In genomic region chr11:69920500-69921428, GRCh38 we compare ENCODE assay signal across 18 cellular contexts.
A peak's percentile ranks its signal among the peaks of the same experiment; 100 is the strongest.
DNase-seq lines count a peak whose midpoint lies in the region; ATAC-seq and TF ChIP-seq lines count a peak whose summit lies in the region.
"Had no signal": no experiment of that assay in that cellular context is flagged by ENCODE, and none has a peak within 500 bp of the region (broad histone marks: within the 10 kb centered on the region; RNA-seq: fewer than 3 reads in every experiment).

No MANE protein-coding gene starts in this region.

- no peak overlapping the region for H2AFZ ChIP-seq in neuronal stem cell (ENCODE audit: low read length)

- H3K4ac ChIP-seq in neuronal stem cell (ENCODE audit: low read length) = no peak overlapping the region

- H2BK12ac ChIP-seq in neuronal stem cell (ENCODE audit: low read length) = no peak overlapping the region

- no peak overlapping the region for H4K91ac ChIP-seq in neuronal stem cell (ENCODE audit: low read depth, low read length, poor library complexity)

- H3K18ac ChIP-seq in neuronal stem cell (ENCODE audit: low read length) = peak overlapping the region; percentile 61

- H3K4me2 ChIP-seq in neuronal stem cell (ENCODE audit: insufficient read depth, low read length, poor library complexity, severe bottlenecking) = no peak overlapping the region

- no peak overlapping the region for H3K4me3 Mint-ChIP-seq in endodermal cell
- H3K4me3 Mint-ChIP-seq in activated CD4-positive, alpha-beta T cell treated with anti-CD3 and anti-CD28 coated beads, Interleukin-2, amount 10 ng/mL, durations not matched to agents 7 days and 5 days = no peak overlapping the region
- H3K4me3 Mint-ChIP-seq in activated CD4-positive, alpha-beta memory T cell treated with anti-CD3 and anti-CD28 coated beads, Interleukin-2, amount 10 ng/mL, durations not matched to agents 7 days and 5 days = no peak overlapping the region
- H3K4me3 Mint-ChIP-seq: CD4-positive, alpha-beta T cell had no signal

- no peaks in the 10 kb centered on the region for H3K9me3 ChIP-seq in endodermal cell (ENCODE audit: control insufficient read depth, low read length)
- H3K9me3 ChIP-seq in neuronal stem cell (replicated peaks in 1 of 2; ENCODE audit: control insufficient read depth in 2 of 2, insufficient read depth in 1 of 2, low read depth in 1 of 2, low read length in 2 of 2) = no peaks in the 10 kb centered on the region
- H3K9me3 ChIP-seq: esophagus squamous epithelium had no signal

- POLR2A ChIA-PET in activated CD4-positive, alpha-beta T cell treated with anti-CD3 and anti-CD28 coated beads, Interleukin-2, amount 10 ng/mL, durations not matched to agents 7 days and 5 days (lab: Charles Lee) = no interaction called here
- POLR2A ChIA-PET in activated CD4-positive, alpha-beta memory T cell treated with anti-CD3 and anti-CD28 coated beads, Interleukin-2, amount 10 ng/mL, durations not matched to agents 7 days and 5 days (lab: Charles Lee) = no interaction called here

- no peak overlapping the region for H3K27ac Mint-ChIP-seq in endodermal cell
- no peak overlapping the region for H3K27ac Mint-ChIP-seq in activated CD4-positive, alpha-beta T cell treated with anti-CD3 and anti-CD28 coated beads, Interleukin-2, amount 10 ng/mL, durations not matched to agents 7 days and 5 days
- H3K27ac Mint-ChIP-seq in activated CD4-positive, alpha-beta memory T cell treated with anti-CD3 and anti-CD28 coated beads, Interleukin-2, amount 10 ng/mL, durations not matched to agents 7 days and 5 days = no peak overlapping the region
- H3K27ac Mint-ChIP-seq: CD4-positive, alpha-beta T cell had no signal

- no peaks in the 10 kb centered on the region for H3K36me3 Mint-ChIP-seq in endodermal cell (ENCODE audit: low read depth)
- no peaks in the 10 kb centered on the region for H3K36me3 Mint-ChIP-seq in activated CD4-positive, alpha-beta T cell treated with anti-CD3 and anti-CD28 coated beads, Interleukin-2, amount 10 ng/mL, durations not matched to agents 7 days and 5 days (ENCODE audit: low read depth)
- no peaks in the 10 kb centered on the region for H3K36me3 Mint-ChIP-seq in activated CD4-positive, alpha-beta memory T cell treated with anti-CD3 and anti-CD28 coated beads, Interleukin-2, amount 10 ng/mL, durations not matched to agents 7 days and 5 days (ENCODE audit: low read depth)

- no peak overlapping the region for H4K8ac ChIP-seq in neuronal stem cell (ENCODE audit: low read depth, low read length)

- DNase-seq in cardiac septum (ENCODE audit: low spot score) = peak; percentile 70
- DNase-seq in Right ventricle myocardium inferior (ENCODE audit: missing footprints) = no peak
- peak; percentile 51 for DNase-seq in endodermal cell
- DNase-seq in neuronal stem cell (ENCODE audit: low spot score) = no peak
- DNase-seq in activated CD4-positive, alpha-beta T cell treated with anti-CD3 and anti-CD28 coated beads, Interleukin-2, amount 10 ng/mL, durations not matched to agents 7 days and 5 days = no peak
- no peak for DNase-seq in GM19240 (ENCODE audit: insufficient read length, low spot score)
- DNase-seq in activated CD4-positive, alpha-beta memory T cell treated with anti-CD3 and anti-CD28 coated beads, Interleukin-2, amount 10 ng/mL, durations not matched to agents 7 days and 5 days = no peak
- DNase-seq: activated gamma-delta T cell treated with Interleukin-2 at 50 U/mL for 16 hours; effector CD8-positive, alpha-beta T cell; esophagus squamous epithelium; NCI-H1092; NCI-H2029; NCI-H446; nucleus accumbens; T-helper 9 cell had no signal

- H3K4me1 Mint-ChIP-seq in endodermal cell = no peaks in the 10 kb centered on the region
- peaks cover 2% of the 10 kb centered on the region for H3K4me1 Mint-ChIP-seq in activated CD4-positive, alpha-beta T cell treated with anti-CD3 and anti-CD28 coated beads, Interleukin-2, amount 10 ng/mL, durations not matched to agents 7 days and 5 days
- H3K4me1 Mint-ChIP-seq in activated CD4-positive, alpha-beta memory T cell treated with anti-CD3 and anti-CD28 coated beads, Interleukin-2, amount 10 ng/mL, durations not matched to agents 7 days and 5 days = peaks cover 2% of the 10 kb centered on the region

- no peak overlapping the region for H2BK120ac ChIP-seq in neuronal stem cell (ENCODE audit: low read depth, low read length)

- no peak overlapping the region for H3K4me3 ChIP-seq in endodermal cell (ENCODE audit: low read length)
- H3K4me3 ChIP-seq in neuronal stem cell (ENCODE audit: low read length in 2 of 2) = no peak overlapping the region
- H3K4me3 ChIP-seq: esophagus squamous epithelium had no signal

- H3K27me3 ChIP-seq in endodermal cell (ENCODE audit: control insufficient read depth, insufficient read depth, low read length, poor library complexity, severe bottlenecking) = peaks cover 20% of the 10 kb centered on the region
- H3K27me3 ChIP-seq in neuronal stem cell (ENCODE audit: control insufficient read depth in 3 of 3, insufficient read depth in 3 of 3, low read depth in 1 of 3, low read length in 3 of 3) = peaks cover 0 to 19% (median 19%) of the 10 kb centered on the region in 3 experiments

- H3K79me1 ChIP-seq in neuronal stem cell (ENCODE audit: low read depth, low read length) = no peaks in the 10 kb centered on the region

- 86 to 90% methylated on average over 6 to 18 of the region's 18 CpGs for whole genome bisulfite sequencing in endodermal cell (ENCODE audit: insufficient coverage in 1 of 2, insufficient read length in 1 of 2), 2 experiments
- no CpG with 5 or more reads among the region's 18 CpGs for WGBS in neuronal stem cell (ENCODE audit: extremely low coverage in 2 of 2, insufficient read length in 2 of 2, insufficient replicate concordance in 1 of 2), 2 donors

- ATAC-seq in Right ventricle myocardium inferior = no peak
- ATAC-seq: activated CD4-positive, CD25-positive, alpha-beta regulatory T cell treated with anti-CD3 and anti-CD28 coated beads, Interleukin-2, amount 50 U/mL, for 24 hours; HCT116 had no signal

- no peaks in the 10 kb centered on the region for H3K9me3 Mint-ChIP-seq in endodermal cell
- no peaks in the 10 kb centered on the region for H3K9me3 Mint-ChIP-seq in activated CD4-positive, alpha-beta T cell treated with anti-CD3 and anti-CD28 coated beads, Interleukin-2, amount 10 ng/mL, durations not matched to agents 7 days and 5 days
- no peaks in the 10 kb centered on the region for H3K9me3 Mint-ChIP-seq in activated CD4-positive, alpha-beta memory T cell treated with anti-CD3 and anti-CD28 coated beads, Interleukin-2, amount 10 ng/mL, durations not matched to agents 7 days and 5 days
- H3K9me3 Mint-ChIP-seq: CD4-positive, alpha-beta T cell had no signal

- TF ChIP-seq CTCF in endodermal cell (conservative IDR thresholded peaks at IDR 0.05) = no peak

- H3K9ac ChIP-seq in endodermal cell (ENCODE audit: extremely low read depth, low read length, poor library complexity, severe bottlenecking) = no peak overlapping the region
- H3K9ac ChIP-seq in neuronal stem cell (ENCODE audit: low read depth, low read length, poor library complexity) = no peak overlapping the region

- peak overlapping the region; percentile 49 for H3K23ac ChIP-seq in neuronal stem cell (ENCODE audit: low read depth, low read length, poor library complexity)

- intact Hi-C loops in cardiac septum (cut with DNase I) = no loop called here
- intact Hi-C loops in Right ventricle myocardium inferior (cut with DNase I) = no loop called here

- H3K27ac ChIP-seq in endodermal cell (ENCODE audit: low read depth, low read length) = no peak overlapping the region
- H3K27ac ChIP-seq in neuronal stem cell (replicated peaks; ENCODE audit: low read length) = no peak overlapping the region

- peak overlapping the region; percentile 93 for H2AK5ac ChIP-seq in neuronal stem cell (ENCODE audit: low read depth, low read length)

- H3K36me3 ChIP-seq in endodermal cell (ENCODE audit: control insufficient read depth, insufficient read depth, low read length) (no peaks in the 10 kb centered on the region), neuronal stem cell (replicated peaks in 1 of 2; ENCODE audit: control insufficient read depth in 2 of 2, insufficient read depth in 2 of 2, low read length in 2 of 2) (no peaks in the 10 kb centered on the region)
- H3K36me3 ChIP-seq: esophagus squamous epithelium had no signal

- peaks cover 46% of the 10 kb centered on the region for H3K27me3 Mint-ChIP-seq in endodermal cell (ENCODE audit: insufficient read depth)
- H3K27me3 Mint-ChIP-seq in activated CD4-positive, alpha-beta T cell treated with anti-CD3 and anti-CD28 coated beads, Interleukin-2, amount 10 ng/mL, durations not matched to agents 7 days and 5 days = peaks cover 18% of the 10 kb centered on the region
- H3K27me3 Mint-ChIP-seq in activated CD4-positive, alpha-beta memory T cell treated with anti-CD3 and anti-CD28 coated beads, Interleukin-2, amount 10 ng/mL, durations not matched to agents 7 days and 5 days = peaks cover 18% of the 10 kb centered on the region

- peak overlapping the region; percentile 86 for H2BK15ac ChIP-seq in neuronal stem cell (ENCODE audit: low read length)

- CTCF ChIA-PET in activated CD4-positive, alpha-beta T cell treated with anti-CD3 and anti-CD28 coated beads, Interleukin-2, amount 10 ng/mL, durations not matched to agents 7 days and 5 days (lab: Charles Lee) = no interaction called here
- CTCF ChIA-PET in activated CD4-positive, alpha-beta memory T cell treated with anti-CD3 and anti-CD28 coated beads, Interleukin-2, amount 10 ng/mL, durations not matched to agents 7 days and 5 days (lab: Charles Lee) = no interaction called here

- H3K4me1 ChIP-seq in endodermal cell (ENCODE audit: control insufficient read depth, insufficient read depth, low read length) (no peaks in the 10 kb centered on the region), neuronal stem cell (ENCODE audit: control insufficient read depth in 2 of 2, insufficient read depth in 1 of 2, low read depth in 1 of 2, low read length in 2 of 2) (peaks cover 0 to 4% of the 10 kb centered on the region in 2 donors)

- H3K14ac ChIP-seq in neuronal stem cell (ENCODE audit: low read length) = no peak overlapping the region

- H2BK5ac ChIP-seq in neuronal stem cell (ENCODE audit: low read length) = peak overlapping the region; percentile 17

Comparison
In these comparisons a context has a peak if more than half of its experiments do, and no peak if none do; other contexts are left out.
1. DNase-seq: peak in cardiac septum (single experiment) and endodermal cell (single experiment); none in Right ventricle myocardium inferior (single experiment), neuronal stem cell (single experiment), activated CD4-positive, alpha-beta T cell treated with anti-CD3 and anti-CD28 coated beads, Interleukin-2, amount 10 ng/mL, durations not matched to agents 7 days and 5 days (single experiment), GM19240 (single experiment) and activated CD4-positive, alpha-beta memory T cell treated with anti-CD3 and anti-CD28 coated beads, Interleukin-2, amount 10 ng/mL, durations not matched to agents 7 days and 5 days (single experiment).